In genomic region chr17:70161519-70161918, GRCh38 we compare ENCODE assay signal across 7 cellular contexts.
"Had no signal": no experiment of that assay in that cellular context is flagged by ENCODE, and none has a peak within 500 bp of the region (broad histone marks: within the 10 kb centered on the region; RNA-seq: fewer than 3 reads in every experiment).

No MANE protein-coding gene starts in this region.

- H3K27ac ChIP-seq: GM23248 had no signal

- H3K4me3 ChIP-seq: GM23248 had no signal

- H3K9ac ChIP-seq: GM23248 had no signal

- DNase-seq: GM23248, GOT3, H7, HCEC 1CT, IMR-90, KBM-7 had no signal

- H2AFZ ChIP-seq: GM23248 had no signal

- FAIRE-seq: HTR-8/SVneo had no signal
